Comparison of ENCODE assay signal across 1 cellular context in the genomic region with DNA sequence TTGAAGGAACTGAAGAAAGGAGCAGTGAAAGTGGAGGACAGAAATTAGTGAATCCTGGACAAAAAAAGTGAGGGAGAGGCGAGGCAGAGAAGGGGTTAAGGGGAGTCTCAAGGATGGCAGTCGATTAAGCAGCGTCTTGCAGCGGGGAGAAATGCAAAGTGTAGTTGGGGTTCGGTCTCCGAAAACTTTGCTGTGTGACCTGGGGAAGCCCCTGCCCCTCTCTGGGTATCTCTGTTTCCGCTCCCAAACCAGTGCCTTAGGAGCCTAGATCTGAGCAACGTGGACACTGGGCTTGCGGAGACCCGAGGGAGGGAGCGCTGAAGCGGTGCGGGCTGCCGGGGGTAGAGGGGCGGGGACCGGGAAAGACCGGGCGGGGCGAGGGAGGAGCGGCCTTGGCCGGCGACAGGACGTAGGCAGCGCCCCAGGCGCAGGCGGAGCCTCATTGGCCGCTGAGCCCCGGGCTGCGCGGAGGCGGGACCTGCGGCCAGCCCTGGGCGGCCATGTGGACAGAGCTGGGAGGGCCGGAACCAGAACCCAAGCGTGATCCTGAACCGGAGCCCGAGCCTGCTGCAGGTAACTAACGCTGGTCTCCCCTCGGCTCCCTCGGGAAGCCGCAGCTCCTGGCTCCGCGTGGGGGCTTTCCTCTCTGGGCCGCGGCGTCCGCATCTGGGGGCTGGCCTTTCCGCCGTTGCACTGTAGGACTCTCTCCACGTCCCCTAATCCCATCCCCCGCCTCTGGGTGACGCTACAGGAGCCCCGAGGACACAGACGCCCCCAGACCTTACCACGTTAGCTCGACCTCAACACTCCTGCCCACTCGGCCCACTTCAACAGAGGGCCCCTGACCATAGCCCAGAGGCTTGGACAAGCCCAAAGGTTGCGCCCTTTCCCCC.
TF ChIP-seq lines count a peak whose summit lies in the region.

A gene (plus strand): TSS at position 468 of the 893 bp plus-strand sequence. CDS start 3,047 bp downstream, outside the sequence.

TF ChIP-seq in HepG2, 621 proteins besides CTCF, POLR2A, EP300 and RAD21 (continued from another document and continues in another):
- TF ChIP-seq, protein P1, sequence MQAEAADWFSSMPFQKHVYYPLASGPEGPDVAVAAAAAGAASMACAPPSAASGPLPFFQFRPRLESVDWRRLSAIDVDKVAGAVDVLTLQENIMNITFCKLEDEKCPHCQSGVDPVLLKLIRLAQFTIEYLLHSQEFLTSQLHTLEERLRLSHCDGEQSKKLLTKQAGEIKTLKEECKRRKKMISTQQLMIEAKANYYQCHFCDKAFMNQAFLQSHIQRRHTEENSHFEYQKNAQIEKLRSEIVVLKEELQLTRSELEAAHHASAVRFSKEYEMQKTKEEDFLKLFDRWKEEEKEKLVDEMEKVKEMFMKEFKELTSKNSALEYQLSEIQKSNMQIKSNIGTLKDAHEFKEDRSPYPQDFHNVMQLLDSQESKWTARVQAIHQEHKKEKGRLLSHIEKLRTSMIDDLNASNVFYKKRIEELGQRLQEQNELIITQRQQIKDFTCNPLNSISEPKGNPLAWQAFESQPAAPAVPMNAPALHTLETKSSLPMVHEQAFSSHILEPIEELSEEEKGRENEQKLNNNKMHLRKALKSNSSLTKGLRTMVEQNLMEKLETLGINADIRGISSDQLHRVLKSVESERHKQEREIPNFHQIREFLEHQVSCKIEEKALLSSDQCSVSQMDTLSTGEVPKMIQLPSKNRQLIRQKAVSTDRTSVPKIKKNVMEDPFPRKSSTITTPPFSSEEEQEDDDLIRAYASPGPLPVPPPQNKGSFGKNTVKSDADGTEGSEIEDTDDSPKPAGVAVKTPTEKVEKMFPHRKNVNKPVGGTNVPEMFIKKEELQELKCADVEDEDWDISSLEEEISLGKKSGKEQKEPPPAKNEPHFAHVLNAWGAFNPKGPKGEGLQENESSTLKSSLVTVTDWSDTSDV (CRISPR knock-in tag; IDR thresholded peaks at IDR 0.05), result no peak
- TF ChIP-seq CAMTA2 (CRISPR knock-in tag; IDR thresholded peaks at IDR 0.05; ENCODE audit: borderline replicate concordance) (peak; percentile 46; the same call in 1 of the 2 replicates), ZNF841 (CRISPR knock-in tag; IDR thresholded peaks at IDR 0.05; ENCODE audit: borderline replicate concordance) (no peak), ZNF619 (CRISPR knock-in tag; IDR thresholded peaks at IDR 0.05) (no peak), ZFAT (CRISPR knock-in tag; conservative IDR thresholded peaks at IDR 0.05) (peak; percentile 70; the same call in 1 of the 2 replicates), GTF2F1 (IDR thresholded peaks at IDR 0.05; ENCODE audit: low read length) (no peak), TEAD3 (CRISPR knock-in tag; optimal IDR thresholded peaks at IDR 0.05; ENCODE audit: borderline replicate concordance) (no peak), GATA4 (IDR thresholded peaks at IDR 0.05; ENCODE audit: borderline replicate concordance, low read depth) (0 out of 2 replicates have a peak, but pooled peaks have one; percentile 0), SMAD9 (CRISPR knock-in tag; IDR thresholded peaks at IDR 0.05) (no peak), KAT8 (CRISPR knock-in tag; IDR thresholded peaks at IDR 0.05) (peak; percentile 47), ZNF768 (CRISPR knock-in tag; IDR thresholded peaks at IDR 0.05) (peak; percentile 98), ZNF570 (CRISPR knock-in tag; IDR thresholded peaks at IDR 0.05; ENCODE audit: borderline replicate concordance) (no peak), ZBTB7B (CRISPR knock-in tag; IDR thresholded peaks at IDR 0.05) (peak; percentile 50; the same call in 1 of the 2 replicates), ZBTB3 (CRISPR knock-in tag; IDR thresholded peaks at IDR 0.05; ENCODE audit: borderline replicate concordance, low read depth) (no peak; the same call in none of the 2 replicates), ZNF761 (CRISPR knock-in tag; conservative IDR thresholded peaks at IDR 0.05) (0 out of 2 replicates have a peak, but pooled peaks have one; percentile 55), CHCHD3 (CRISPR knock-in tag; IDR thresholded peaks at IDR 0.05) (no peak), ZNF337 (CRISPR knock-in tag; IDR thresholded peaks at IDR 0.05; ENCODE audit: borderline replicate concordance, low read depth) (no peak), MAFF (IDR thresholded peaks at IDR 0.05; ENCODE audit: low read depth, low read length) (no peak), ZNF138 (CRISPR knock-in tag; IDR thresholded peaks at IDR 0.05; ENCODE audit: low read depth) (peak; percentile 59; the same call in 1 of the 2 replicates), ZNF563 (CRISPR knock-in tag; IDR thresholded peaks at IDR 0.05) (peak; percentile 57; the same call in 1 of the 2 replicates), SIN3B (IDR thresholded peaks at IDR 0.05; ENCODE audit: low read length) (no peak), ZNF101 (CRISPR knock-in tag; IDR thresholded peaks at IDR 0.05; ENCODE audit: borderline replicate concordance, low read depth) (no peak), ZNF780A (CRISPR knock-in tag; IDR thresholded peaks at IDR 0.05) (no peak), ZNF225 (CRISPR knock-in tag; IDR thresholded peaks at IDR 0.05) (0 out of 2 replicates have a peak, but pooled peaks have one; percentile 36), ZIK1 (CRISPR knock-in tag; IDR thresholded peaks at IDR 0.05; ENCODE audit: borderline replicate concordance, low read depth) (no peak; the same call in 1 of the 2 replicates), PRMT3 (CRISPR knock-in tag; IDR thresholded peaks at IDR 0.05; ENCODE audit: borderline replicate concordance, low read depth) (no peak), TCF7 (IDR thresholded peaks at IDR 0.05; ENCODE audit: low read depth) (no peak), STAT5B (CRISPR knock-in tag; IDR thresholded peaks at IDR 0.05) (no peak), MED13 (CRISPR knock-in tag; IDR thresholded peaks at IDR 0.05) (peak; percentile 73; the same call in 1 of the 2 replicates), KDM1A (CRISPR knock-in tag; IDR thresholded peaks at IDR 0.05) (0 out of 2 replicates have a peak, but pooled peaks have one; percentile 50), ZNF781 (CRISPR knock-in tag; IDR thresholded peaks at IDR 0.05; ENCODE audit: borderline replicate concordance, not compliant biosample characterization) (no peak)
- TF ChIP-seq, protein P2, sequence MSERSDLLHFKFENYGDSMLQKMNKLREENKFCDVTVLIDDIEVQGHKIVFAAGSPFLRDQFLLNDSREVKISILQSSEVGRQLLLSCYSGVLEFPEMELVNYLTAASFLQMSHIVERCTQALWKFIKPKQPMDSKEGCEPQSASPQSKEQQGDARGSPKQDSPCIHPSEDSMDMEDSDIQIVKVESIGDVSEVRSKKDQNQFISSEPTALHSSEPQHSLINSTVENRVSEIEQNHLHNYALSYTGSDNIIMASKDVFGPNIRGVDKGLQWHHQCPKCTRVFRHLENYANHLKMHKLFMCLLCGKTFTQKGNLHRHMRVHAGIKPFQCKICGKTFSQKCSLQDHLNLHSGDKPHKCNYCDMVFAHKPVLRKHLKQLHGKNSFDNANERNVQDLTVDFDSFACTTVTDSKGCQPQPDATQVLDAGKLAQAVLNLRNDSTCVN (CRISPR knock-in tag; IDR thresholded peaks at IDR 0.05; ENCODE audit: borderline replicate concordance), result peak; percentile 78; the same call in 1 of the 2 replicates
- TF ChIP-seq, protein P3, sequence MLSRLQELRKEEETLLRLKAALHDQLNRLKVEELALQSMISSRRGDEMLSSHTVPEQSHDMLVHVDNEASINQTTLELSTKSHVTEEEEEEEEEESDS (CRISPR knock-in tag; IDR thresholded peaks at IDR 0.05; ENCODE audit: borderline replicate concordance), result no peak
- TF ChIP-seq, protein P4, sequence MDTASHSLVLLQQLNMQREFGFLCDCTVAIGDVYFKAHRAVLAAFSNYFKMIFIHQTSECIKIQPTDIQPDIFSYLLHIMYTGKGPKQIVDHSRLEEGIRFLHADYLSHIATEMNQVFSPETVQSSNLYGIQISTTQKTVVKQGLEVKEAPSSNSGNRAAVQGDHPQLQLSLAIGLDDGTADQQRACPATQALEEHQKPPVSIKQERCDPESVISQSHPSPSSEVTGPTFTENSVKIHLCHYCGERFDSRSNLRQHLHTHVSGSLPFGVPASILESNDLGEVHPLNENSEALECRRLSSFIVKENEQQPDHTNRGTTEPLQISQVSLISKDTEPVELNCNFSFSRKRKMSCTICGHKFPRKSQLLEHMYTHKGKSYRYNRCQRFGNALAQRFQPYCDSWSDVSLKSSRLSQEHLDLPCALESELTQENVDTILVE (CRISPR knock-in tag; IDR thresholded peaks at IDR 0.05), result peak; percentile 26; the same call in 1 of the 2 replicates
- TF ChIP-seq, protein P5, sequence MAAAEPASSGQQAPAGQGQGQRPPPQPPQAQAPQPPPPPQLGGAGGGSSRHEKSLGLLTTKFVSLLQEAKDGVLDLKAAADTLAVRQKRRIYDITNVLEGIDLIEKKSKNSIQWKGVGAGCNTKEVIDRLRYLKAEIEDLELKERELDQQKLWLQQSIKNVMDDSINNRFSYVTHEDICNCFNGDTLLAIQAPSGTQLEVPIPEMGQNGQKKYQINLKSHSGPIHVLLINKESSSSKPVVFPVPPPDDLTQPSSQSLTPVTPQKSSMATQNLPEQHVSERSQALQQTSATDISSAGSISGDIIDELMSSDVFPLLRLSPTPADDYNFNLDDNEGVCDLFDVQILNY (CRISPR knock-in tag; conservative IDR thresholded peaks at IDR 0.05), result no peak
- TF ChIP-seq, protein P6, sequence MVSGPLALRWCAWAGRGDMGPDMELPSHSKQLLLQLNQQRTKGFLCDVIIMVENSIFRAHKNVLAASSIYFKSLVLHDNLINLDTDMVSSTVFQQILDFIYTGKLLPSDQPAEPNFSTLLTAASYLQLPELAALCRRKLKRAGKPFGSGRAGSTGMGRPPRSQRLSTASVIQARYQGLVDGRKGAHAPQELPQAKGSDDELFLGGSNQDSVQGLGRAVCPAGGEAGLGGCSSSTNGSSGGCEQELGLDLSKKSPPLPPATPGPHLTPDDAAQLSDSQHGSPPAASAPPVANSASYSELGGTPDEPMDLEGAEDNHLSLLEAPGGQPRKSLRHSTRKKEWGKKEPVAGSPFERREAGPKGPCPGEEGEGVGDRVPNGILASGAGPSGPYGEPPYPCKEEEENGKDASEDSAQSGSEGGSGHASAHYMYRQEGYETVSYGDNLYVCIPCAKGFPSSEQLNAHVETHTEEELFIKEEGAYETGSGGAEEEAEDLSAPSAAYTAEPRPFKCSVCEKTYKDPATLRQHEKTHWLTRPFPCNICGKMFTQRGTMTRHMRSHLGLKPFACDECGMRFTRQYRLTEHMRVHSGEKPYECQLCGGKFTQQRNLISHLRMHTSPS (CRISPR knock-in tag; IDR thresholded peaks at IDR 0.05; ENCODE audit: low read depth), result peak; percentile 23; the same call in 1 of the 2 replicates
- TF ChIP-seq, protein P7, sequence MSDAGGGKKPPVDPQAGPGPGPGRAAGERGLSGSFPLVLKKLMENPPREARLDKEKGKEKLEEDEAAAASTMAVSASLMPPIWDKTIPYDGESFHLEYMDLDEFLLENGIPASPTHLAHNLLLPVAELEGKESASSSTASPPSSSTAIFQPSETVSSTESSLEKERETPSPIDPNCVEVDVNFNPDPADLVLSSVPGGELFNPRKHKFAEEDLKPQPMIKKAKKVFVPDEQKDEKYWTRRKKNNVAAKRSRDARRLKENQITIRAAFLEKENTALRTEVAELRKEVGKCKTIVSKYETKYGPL (CRISPR knock-in tag; IDR thresholded peaks at IDR 0.05), result no peak; the same call in 1 of the 2 replicates
- TF ChIP-seq, protein P8, sequence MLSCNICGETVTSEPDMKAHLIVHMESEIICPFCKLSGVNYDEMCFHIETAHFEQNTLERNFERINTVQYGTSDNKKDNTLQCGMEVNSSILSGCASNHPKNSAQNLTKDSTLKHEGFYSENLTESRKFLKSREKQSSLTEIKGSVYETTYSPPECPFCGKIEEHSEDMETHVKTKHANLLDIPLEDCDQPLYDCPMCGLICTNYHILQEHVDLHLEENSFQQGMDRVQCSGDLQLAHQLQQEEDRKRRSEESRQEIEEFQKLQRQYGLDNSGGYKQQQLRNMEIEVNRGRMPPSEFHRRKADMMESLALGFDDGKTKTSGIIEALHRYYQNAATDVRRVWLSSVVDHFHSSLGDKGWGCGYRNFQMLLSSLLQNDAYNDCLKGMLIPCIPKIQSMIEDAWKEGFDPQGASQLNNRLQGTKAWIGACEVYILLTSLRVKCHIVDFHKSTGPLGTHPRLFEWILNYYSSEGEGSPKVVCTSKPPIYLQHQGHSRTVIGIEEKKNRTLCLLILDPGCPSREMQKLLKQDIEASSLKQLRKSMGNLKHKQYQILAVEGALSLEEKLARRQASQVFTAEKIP (CRISPR knock-in tag; IDR thresholded peaks at IDR 0.05; ENCODE audit: borderline replicate concordance), result no peak
- TF ChIP-seq, protein P9, sequence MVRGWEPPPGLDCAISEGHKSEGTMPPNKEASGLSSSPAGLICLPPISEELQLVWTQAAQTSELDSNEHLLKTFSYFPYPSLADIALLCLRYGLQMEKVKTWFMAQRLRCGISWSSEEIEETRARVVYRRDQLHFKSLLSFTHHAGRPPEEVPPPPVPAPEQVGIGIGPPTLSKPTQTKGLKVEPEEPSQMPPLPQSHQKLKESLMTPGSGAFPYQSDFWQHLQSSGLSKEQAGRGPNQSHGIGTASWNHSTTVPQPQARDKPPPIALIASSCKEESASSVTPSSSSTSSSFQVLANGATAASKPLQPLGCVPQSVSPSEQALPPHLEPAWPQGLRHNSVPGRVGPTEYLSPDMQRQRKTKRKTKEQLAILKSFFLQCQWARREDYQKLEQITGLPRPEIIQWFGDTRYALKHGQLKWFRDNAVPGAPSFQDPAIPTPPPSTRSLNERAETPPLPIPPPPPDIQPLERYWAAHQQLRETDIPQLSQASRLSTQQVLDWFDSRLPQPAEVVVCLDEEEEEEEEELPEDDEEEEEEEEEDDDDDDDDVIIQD (CRISPR knock-in tag; IDR thresholded peaks at IDR 0.05; ENCODE audit: low read depth), result peak; percentile 44; the same call in 1 of the 2 replicates
- TF ChIP-seq, protein P10, sequence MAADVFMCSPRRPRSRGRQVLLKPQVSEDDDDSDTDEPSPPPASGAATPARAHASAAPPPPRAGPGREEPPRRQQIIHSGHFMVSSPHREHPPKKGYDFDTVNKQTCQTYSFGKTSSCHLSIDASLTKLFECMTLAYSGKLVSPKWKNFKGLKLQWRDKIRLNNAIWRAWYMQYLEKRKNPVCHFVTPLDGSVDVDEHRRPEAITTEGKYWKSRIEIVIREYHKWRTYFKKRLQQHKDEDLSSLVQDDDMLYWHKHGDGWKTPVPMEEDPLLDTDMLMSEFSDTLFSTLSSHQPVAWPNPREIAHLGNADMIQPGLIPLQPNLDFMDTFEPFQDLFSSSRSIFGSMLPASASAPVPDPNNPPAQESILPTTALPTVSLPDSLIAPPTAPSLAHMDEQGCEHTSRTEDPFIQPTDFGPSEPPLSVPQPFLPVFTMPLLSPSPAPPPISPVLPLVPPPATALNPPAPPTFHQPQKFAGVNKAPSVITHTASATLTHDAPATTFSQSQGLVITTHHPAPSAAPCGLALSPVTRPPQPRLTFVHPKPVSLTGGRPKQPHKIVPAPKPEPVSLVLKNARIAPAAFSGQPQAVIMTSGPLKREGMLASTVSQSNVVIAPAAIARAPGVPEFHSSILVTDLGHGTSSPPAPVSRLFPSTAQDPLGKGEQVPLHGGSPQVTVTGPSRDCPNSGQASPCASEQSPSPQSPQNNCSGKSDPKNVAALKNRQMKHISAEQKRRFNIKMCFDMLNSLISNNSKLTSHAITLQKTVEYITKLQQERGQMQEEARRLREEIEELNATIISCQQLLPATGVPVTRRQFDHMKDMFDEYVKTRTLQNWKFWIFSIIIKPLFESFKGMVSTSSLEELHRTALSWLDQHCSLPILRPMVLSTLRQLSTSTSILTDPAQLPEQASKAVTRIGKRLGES (CRISPR knock-in tag; IDR thresholded peaks at IDR 0.05; ENCODE audit: borderline replicate concordance), result no peak; the same call in 1 of the 2 replicates
